ENCODE assay signal across 8 cellular contexts in genomic region chr14:34665785-34666425, GRCh38. TPM values are rescaled to one million over a fixed set of nuclear protein-coding genes. Genes with fewer than 3 reads are reported as not detected.
DNase-seq lines count a peak whose midpoint lies in the region; ATAC-seq and TF ChIP-seq lines count a peak whose summit lies in the region.

No MANE protein-coding gene starts in this region.

- H3K27me3 Mint-ChIP-seq in MCF 10A (ENCODE audit: insufficient read depth, unreplicated experiment), result no peaks in the 10 kb centered on the region
- peaks cover 6% of the 10 kb centered on the region for H3K27me3 Mint-ChIP-seq in type B pancreatic cell

- DNase-seq in MCF 10A (ENCODE audit: unreplicated experiment), result peak; percentile 69
- DNase-seq in breast epithelium (ENCODE audit: low spot score in 2 of 2), result no peak
- DNase-seq in SW 1271 (lab: John Stamatoyannopoulos, UW), result peak; percentile 55 to 90
- no peak for DNase-seq in type B pancreatic cell (ENCODE audit: extremely low spot score, unreplicated experiment)
- no peak for DNase-seq in DMS79 treated with DMSO at 0.1 percent for 48 hours (lab: John Stamatoyannopoulos, UW)

- peak overlapping the region; percentile 61 for H3K27ac Mint-ChIP-seq in MCF 10A (ENCODE audit: low read depth, unreplicated experiment)
- H3K27ac Mint-ChIP-seq in type B pancreatic cell, result peak overlapping the region; percentile 16

- H3K9me3 Mint-ChIP-seq in MCF 10A (ENCODE audit: unreplicated experiment), result peaks cover 4% of the 10 kb centered on the region
- peaks cover 6% of the 10 kb centered on the region for H3K9me3 Mint-ChIP-seq in type B pancreatic cell

- POLR2A ChIA-PET in MCF 10A (lab: Yijun Ruan, JAX), result interaction anchor here (1.3 kb wide), 1 partner anchor 15 kb away, joined by 4 read pairs; no protein-coding TSS in a partner anchor

- ATAC-seq in gastroesophageal sphincter (peak; percentile 66), HG02610 (IDR thresholded peaks at IDR 0.05; ENCODE audit: unreplicated experiment) (no peak), GM18517 (IDR thresholded peaks at IDR 0.05; ENCODE audit: unreplicated experiment) (no peak)

- TF ChIP-seq EP300 in gastroesophageal sphincter (IDR thresholded peaks at IDR 0.05), result no peak

- H3K4me3 ChIP-seq in breast epithelium (no peak overlapping the region), gastroesophageal sphincter (no peak overlapping the region)

- no peak overlapping the region for H3K4me3 Mint-ChIP-seq in MCF 10A (ENCODE audit: unreplicated experiment)
- H3K4me3 Mint-ChIP-seq in type B pancreatic cell, result no peak overlapping the region

- H3K36me3 ChIP-seq in breast epithelium, result no peaks in the 10 kb centered on the region
- H3K36me3 ChIP-seq in gastroesophageal sphincter, result no peaks in the 10 kb centered on the region

- H3K36me3 Mint-ChIP-seq in MCF 10A (ENCODE audit: insufficient read depth, unreplicated experiment) (no peaks in the 10 kb centered on the region), type B pancreatic cell (no peaks in the 10 kb centered on the region)

- intact Hi-C loops in MCF 10A (cut with micrococcal nuclease), result no loop called here
- intact Hi-C loops in breast epithelium (cut with DNase I; ENCODE audit: low total_unique reads), result no loop called here

- BruUV-seq in MCF 10A (replicated peaks; lab: Mats Ljungman, UMichigan), result no TSS peak

- no peak overlapping the region for H3K27ac ChIP-seq in breast epithelium
- no peak overlapping the region for H3K27ac ChIP-seq in gastroesophageal sphincter

- TF ChIP-seq POLR2A in breast epithelium (IDR thresholded peaks at IDR 0.05), result no peak
- no peak for TF ChIP-seq POLR2A in gastroesophageal sphincter (IDR thresholded peaks at IDR 0.05)

- H3K4me1 ChIP-seq in breast epithelium (no peaks in the 10 kb centered on the region), gastroesophageal sphincter (no peaks in the 10 kb centered on the region)

- CTCF ChIA-PET in MCF 10A (lab: Yijun Ruan, JAX), result interaction anchor here (0.7 to 1.5 kb wide), 3 partner anchors 9 to 78 kb away, joined by 3 to 4 read pairs (median 4); no protein-coding TSS in a partner anchor

- H3K27me3 ChIP-seq in breast epithelium (no peaks in the 10 kb centered on the region), gastroesophageal sphincter (no peaks in the 10 kb centered on the region)

- WGBS in gastroesophageal sphincter (ENCODE audit: low coverage in 1 of 2), 2 donors, result 33 to 46% methylated on average over 2 of the region's 2 CpGs

- H3K9me3 ChIP-seq in breast epithelium, result peaks cover 0 to 3% of the 10 kb centered on the region in 2 donors
- H3K9me3 ChIP-seq in gastroesophageal sphincter, result peaks cover 0 to 3% (median 0%) of the 10 kb centered on the region in 3 donors

- no peak for TF ChIP-seq CTCF in MCF 10A (IDR thresholded peaks at IDR 0.05; ENCODE audit: unreplicated experiment)
- TF ChIP-seq CTCF in breast epithelium (IDR thresholded peaks at IDR 0.05), result no peak
- no peak for TF ChIP-seq CTCF in gastroesophageal sphincter (IDR thresholded peaks at IDR 0.05)
- TF ChIP-seq CTCF in type B pancreatic cell (conservative IDR thresholded peaks at IDR 0.05), result no peak

- H3K4me1 Mint-ChIP-seq in MCF 10A (ENCODE audit: insufficient read depth, unreplicated experiment) (peaks cover 17% of the 10 kb centered on the region), type B pancreatic cell (ENCODE audit: unreplicated experiment) (no peaks in the 10 kb centered on the region)

RNA-seq across cellular contexts. Expression of gene SNX6, which starts 36.0 kb away (rescaled TPM):
- 72.5 and 85.9 TPM in 2 replicates for total RNA-seq in MCF 10A (2022)
- total RNA-seq in breast epithelium, result 100 to 1,000 TPM in 2 of 3 donors, 10 to 100 TPM in 1; 64.2 to 129 (median 127) TPM
- 100 to 1,000 TPM in 3 of 4 donors, 10 to 100 TPM in 1; 68.6 to 199 (median 113) TPM for total RNA-seq in gastroesophageal sphincter
- 77.1 and 83.9 TPM in 2 replicates for total RNA-seq in type B pancreatic cell (ENCODE audit: low replicate concordance)

RNA-seq across cellular contexts. Expression of gene CFL2, which starts 48.5 kb away (rescaled TPM):
- total RNA-seq in MCF 10A (2022), result 39.7 and 53.7 TPM in 2 replicates
- total RNA-seq in breast epithelium, result 10 to 100 TPM; 28.8 to 75.2 (median 34.4) TPM
- 100 to 1,000 TPM; 229 to 307 (median 268) TPM for total RNA-seq in gastroesophageal sphincter
- total RNA-seq in type B pancreatic cell (ENCODE audit: low replicate concordance), result 21.9 and 35.8 TPM in 2 replicates

Comparison
In these comparisons a context has a peak if more than half of its experiments do, and no peak if none do; other contexts are left out.
1. DNase-seq: peak in MCF 10A (single experiment) and SW 1271 (2 of 2); none in breast epithelium (0 of 2), type B pancreatic cell (single experiment) and DMS79 treated with DMSO at 0.1 percent for 48 hours (single experiment).